ENCODE assay signal across 17 cellular contexts in genomic region chr12:132208153-132208823, GRCh38.
DNase-seq lines count a peak whose midpoint lies in the region; ATAC-seq, FAIRE-seq and TF ChIP-seq lines count a peak whose summit lies in the region.
"Had no signal": no experiment of that assay in that cellular context is flagged by ENCODE, and none has a peak within 500 bp of the region (broad histone marks: within the 10 kb centered on the region; RNA-seq: fewer than 3 reads in every experiment).

No MANE protein-coding gene starts in this region.

- CTCF ChIA-PET in HepG2 (lab: Yijun Ruan, JAX; ENCODE audit: low intra/inter-chr PET ratio, low total read pairs) (no interaction called here), K562 (lab: Yijun Ruan, JAX; ENCODE audit: low intra/inter-chr PET ratio) (no interaction called here)

- ATAC-seq in HepG2: no peak
- ATAC-seq in right lobe of liver: no peak
- no peak for ATAC-seq in K562
- ATAC-seq in stimulated activated naive B cell treated with anti-CD40 and anti-IgM and Interleukin-4, amounts not matched to agents 10 μg/mL and 1 μg/mL and 100 μg/mL, for 72 hours (replicated peaks): no peak

- DNase-seq in HepG2 (ENCODE audit: low spot score) (no peak), right lobe of liver (no peak), K562 (ENCODE audit: extremely low read depth in 1 of 4, low spot score in 3 of 4) (no peak), G401 (ENCODE audit: low spot score) (no peak), HT-29 (ENCODE audit: low spot score) (no peak)
- no peak for DNase-seq in stimulated activated naive B cell treated with anti-CD40 and anti-IgM and Interleukin-4, amounts not matched to agents 10 μg/mL and 1 μg/mL and 100 μg/mL, for 72 hours
- no peak for DNase-seq in activated CD8-positive, alpha-beta memory T cell treated with anti-CD3 and anti-CD28 coated beads, Interleukin-2, amount 50 U/mL, for 48 hours
- DNase-seq: 8988T; CD4-positive, alpha-beta memory T cell; DMS153; DMS79; GF-D8; IMR-90 had no signal

- peaks cover 22 to 46% of the 10 kb centered on the region in 2 donors for H3K27me3 Mint-ChIP-seq in stimulated activated naive B cell treated with anti-CD40 and anti-IgM and Interleukin-4, amounts not matched to agents 10 μg/mL and 1 μg/mL and 100 μg/mL, for 72 hours

- no peak for TF ChIP-seq CTCF in HepG2 (CRISPR knock-in tag; IDR thresholded peaks at IDR 0.05)
- no peak for TF ChIP-seq CTCF in right lobe of liver (IDR thresholded peaks at IDR 0.05)
- no peak for TF ChIP-seq CTCF in K562 (IDR thresholded peaks at IDR 0.05 in 2 of 3, conservative IDR thresholded peaks at IDR 0.05 in 1 of 3; ENCODE audit: insufficient read depth in 2 of 3, low read depth in 1 of 3, low read length in 3 of 3)

- H3K4me1 ChIP-seq in HepG2 (ENCODE audit: insufficient read depth, low read length): no peaks in the 10 kb centered on the region
- H3K4me1 ChIP-seq in right lobe of liver: no peaks in the 10 kb centered on the region
- peaks cover 0 to 28% of the 10 kb centered on the region in 2 experiments; a peak in 2 of 5 replicates for H3K4me1 ChIP-seq in K562 (replicated peaks in 1 of 2; ENCODE audit: control insufficient read depth in 2 of 2, insufficient read depth in 2 of 2, low read length in 2 of 2)
- H3K4me1 ChIP-seq: HAP-1 had no signal

- H3K9ac ChIP-seq in HepG2 (ENCODE audit: insufficient read depth, low read depth, low read length) (no peak overlapping the region), K562 (ENCODE audit: insufficient read depth in 1 of 2, low read depth in 2 of 2, low read length in 2 of 2) (no peak overlapping the region)
- H3K9ac ChIP-seq: BLaER1 had no signal

- H3K4me3 Mint-ChIP-seq in stimulated activated naive B cell treated with anti-CD40 and anti-IgM and Interleukin-4, amounts not matched to agents 10 μg/mL and 1 μg/mL and 100 μg/mL, for 72 hours: no peak overlapping the region
- H3K4me3 Mint-ChIP-seq: CD14-positive monocyte; CD4-positive, alpha-beta memory T cell had no signal

- peaks cover 0 to 7% of the 10 kb centered on the region in 2 donors for H3K36me3 Mint-ChIP-seq in stimulated activated naive B cell treated with anti-CD40 and anti-IgM and Interleukin-4, amounts not matched to agents 10 μg/mL and 1 μg/mL and 100 μg/mL, for 72 hours
- H3K36me3 Mint-ChIP-seq: CD14-positive monocyte; CD4-positive, alpha-beta memory T cell had no signal

- no peaks in the 10 kb centered on the region for H3K79me2 ChIP-seq in HepG2 (ENCODE audit: insufficient read depth, low read length)
- no peaks in the 10 kb centered on the region for H3K79me2 ChIP-seq in K562 (ENCODE audit: control insufficient read depth, insufficient read depth, low read length)

- no peak for TF ChIP-seq POLR2A in HepG2 (IDR thresholded peaks at IDR 0.05; ENCODE audit: insufficient read depth in 1 of 2, low read depth in 2 of 2, low read length in 2 of 2)
- no peak for TF ChIP-seq POLR2A in right lobe of liver (IDR thresholded peaks at IDR 0.05)
- TF ChIP-seq POLR2A in K562 (conservative IDR thresholded peaks at IDR 0.05): no peak

- intact Hi-C loops in HepG2 (cut with micrococcal nuclease; ENCODE audit: unreplicated experiment): no loop called here
- intact Hi-C loops in right lobe of liver (cut with DNase I): no loop called here
- intact Hi-C loops in K562 (cut with micrococcal nuclease): no loop called here

- TF ChIP-seq EP300 in HepG2 (IDR thresholded peaks at IDR 0.05; ENCODE audit: low read depth in 2 of 2, low read length in 2 of 2) (no peak), HepG2 (CRISPR knock-in tag; IDR thresholded peaks at IDR 0.05; ENCODE audit: borderline replicate concordance) (no peak), K562 (IDR thresholded peaks at IDR 0.05; ENCODE audit: low read length) (no peak)

- H3K9me1 ChIP-seq in K562 (ENCODE audit: control insufficient read depth, insufficient read depth, low read length): no peaks in the 10 kb centered on the region

- H3K4me2 ChIP-seq in HepG2 (ENCODE audit: low read depth, low read length) (no peak overlapping the region), K562 (ENCODE audit: insufficient read depth, low read length) (no peak overlapping the region)
- H3K4me2 ChIP-seq: BLaER1 had no signal

- peak overlapping the region; percentile 9 for H3K27ac Mint-ChIP-seq in stimulated activated naive B cell treated with anti-CD40 and anti-IgM and Interleukin-4, amounts not matched to agents 10 μg/mL and 1 μg/mL and 100 μg/mL, for 72 hours

- H3K27ac ChIP-seq in HepG2 (ENCODE audit: extremely low read length, insufficient read depth, low read length): no peak overlapping the region
- no peak overlapping the region for H3K27ac ChIP-seq in right lobe of liver
- H3K27ac ChIP-seq in K562 (ENCODE audit: extremely low read depth, low read depth, low read length): no peak overlapping the region
- H3K27ac ChIP-seq: BLaER1 had no signal

- H3K9me3 ChIP-seq in HepG2 (ENCODE audit: low read length) (no peaks in the 10 kb centered on the region), right lobe of liver (no peaks in the 10 kb centered on the region), K562 (replicated peaks; ENCODE audit: control insufficient read depth, insufficient read depth, low read depth, low read length) (no peaks in the 10 kb centered on the region)
- H3K9me3 ChIP-seq: BLaER1, HAP-1 had no signal

- H3K36me3 ChIP-seq in HepG2 (replicated peaks in 1 of 2; ENCODE audit: control insufficient read depth in 1 of 2, insufficient read depth in 2 of 2, low read length in 2 of 2) (no peaks in the 10 kb centered on the region), right lobe of liver (no peaks in the 10 kb centered on the region), K562 (ENCODE audit: control insufficient read depth, insufficient read depth, low read length) (no peaks in the 10 kb centered on the region)
- H3K36me3 ChIP-seq: BLaER1, HAP-1 had no signal

- in situ Hi-C loops in HepG2 (cut with HindIII; ENCODE audit: extremely low pct_ligation_motif_present, low pct_unique_long_range_greater_than_20kb): no loop called here
- in situ Hi-C loops in K562 (cut with MboI): no loop called here
- in situ Hi-C loops in G401 (cut with HindIII; ENCODE audit: low sequenced_read_pairs): no loop called here

- no peak for TF ChIP-seq RAD21 in HepG2 (CRISPR knock-in tag; IDR thresholded peaks at IDR 0.05)
- no peak for TF ChIP-seq RAD21 in K562 (CRISPR knock-in tag; conservative IDR thresholded peaks at IDR 0.05 in 1 of 2, IDR thresholded peaks at IDR 0.05 in 1 of 2)

- POLR2A ChIA-PET in HepG2 (lab: Yijun Ruan, JAX) (no interaction called here), K562 (lab: Yijun Ruan, JAX) (interaction anchor here (1.2 kb wide), 1 partner anchor 11 kb away, joined by 3 read pairs; no protein-coding TSS in a partner anchor)

- H3K4me1 Mint-ChIP-seq in stimulated activated naive B cell treated with anti-CD40 and anti-IgM and Interleukin-4, amounts not matched to agents 10 μg/mL and 1 μg/mL and 100 μg/mL, for 72 hours: peaks cover 8 to 19% of the 10 kb centered on the region in 2 donors
- H3K4me1 Mint-ChIP-seq: CD14-positive monocyte had no signal

- no peak overlapping the region for H3K4me3 ChIP-seq in HepG2 (replicated peaks in 1 of 3; ENCODE audit: insufficient read depth in 1 of 3, low read depth in 2 of 3, low read length in 3 of 3)
- H3K4me3 ChIP-seq in right lobe of liver: no peak overlapping the region
- no peak overlapping the region for H3K4me3 ChIP-seq in K562
- H3K4me3 ChIP-seq: BLaER1, HAP-1 had no signal

- H2AFZ ChIP-seq in HepG2 (ENCODE audit: low read length) (no peak overlapping the region), K562 (ENCODE audit: low read depth, low read length) (no peak overlapping the region)

- H3K9me3 Mint-ChIP-seq in stimulated activated naive B cell treated with anti-CD40 and anti-IgM and Interleukin-4, amounts not matched to agents 10 μg/mL and 1 μg/mL and 100 μg/mL, for 72 hours: peaks cover 4 to 7% of the 10 kb centered on the region in 2 donors

- BruUV-seq in HepG2 (replicated peaks; lab: Mats Ljungman, UMichigan) (no TSS peak), K562 (replicated peaks; lab: Mats Ljungman, UMichigan) (no TSS peak)

- 67% methylated on average over 3 of the region's 15 CpGs for WGBS in HepG2 (ENCODE audit: low lambda C conversion rate)
- WGBS in right lobe of liver (ENCODE audit: insufficient coverage, low coverage, low lambda C conversion rate, missing lambda C conversion rate): 97% methylated on average over 5 of the region's 15 CpGs
- 3% methylated on average over 9 of the region's 15 CpGs for WGBS in K562 (ENCODE audit: insufficient coverage, low coverage, missing lambda C conversion rate)

- peaks cover 3% of the 10 kb centered on the region; the same call in 1 of the 2 replicates for H4K20me1 ChIP-seq in HepG2 (ENCODE audit: insufficient read depth, low read length)
- H4K20me1 ChIP-seq in K562 (replicated peaks; ENCODE audit: control insufficient read depth, insufficient read depth, low read length): peaks cover 6% of the 10 kb centered on the region

- FAIRE-seq in HepG2 (lab: Jason Lieb, UNC): no peak
- FAIRE-seq in K562 (lab: Jason Lieb, UNC): no peak
- FAIRE-seq: H1 had no signal

- H3K27me3 ChIP-seq in HepG2 (ENCODE audit: control insufficient read depth in 1 of 2, insufficient read depth in 2 of 2, low read length in 2 of 2): peaks cover 19 to 76% of the 10 kb centered on the region in 2 experiments
- H3K27me3 ChIP-seq in right lobe of liver: peaks cover 0 to 4% of the 10 kb centered on the region in 2 donors
- peaks cover 42 to 83% of the 10 kb centered on the region in 2 experiments for H3K27me3 ChIP-seq in K562 (ENCODE audit: control insufficient read depth in 2 of 2, insufficient read depth in 2 of 2, low read length in 2 of 2)

TF ChIP-seq in HepG2, 621 proteins besides CTCF, POLR2A, EP300 and RAD21:
- TF ChIP-seq ZNF331 (CRISPR knock-in tag; IDR thresholded peaks at IDR 0.05) (peak; percentile 87), ZNF333 (CRISPR knock-in tag; IDR thresholded peaks at IDR 0.05; ENCODE audit: borderline replicate concordance) (peak; percentile 83), RAD51 (IDR thresholded peaks at IDR 0.05; ENCODE audit: borderline replicate concordance) (peak; percentile 56; the same call in 1 of the 2 replicates), NR1H2 (CRISPR knock-in tag; IDR thresholded peaks at IDR 0.05; ENCODE audit: borderline replicate concordance, low read depth) (no peak)
TF ChIP-seq in HepG2: peak in this region for 3.

TF ChIP-seq in K562, 482 proteins besides CTCF, POLR2A, EP300 and RAD21 (continues in another document):
- peak; percentile 29; the same call in 1 of the 2 replicates for TF ChIP-seq RAD51 (IDR thresholded peaks at IDR 0.05; ENCODE audit: borderline replicate concordance, low read depth)
- TF ChIP-seq, protein P1, sequence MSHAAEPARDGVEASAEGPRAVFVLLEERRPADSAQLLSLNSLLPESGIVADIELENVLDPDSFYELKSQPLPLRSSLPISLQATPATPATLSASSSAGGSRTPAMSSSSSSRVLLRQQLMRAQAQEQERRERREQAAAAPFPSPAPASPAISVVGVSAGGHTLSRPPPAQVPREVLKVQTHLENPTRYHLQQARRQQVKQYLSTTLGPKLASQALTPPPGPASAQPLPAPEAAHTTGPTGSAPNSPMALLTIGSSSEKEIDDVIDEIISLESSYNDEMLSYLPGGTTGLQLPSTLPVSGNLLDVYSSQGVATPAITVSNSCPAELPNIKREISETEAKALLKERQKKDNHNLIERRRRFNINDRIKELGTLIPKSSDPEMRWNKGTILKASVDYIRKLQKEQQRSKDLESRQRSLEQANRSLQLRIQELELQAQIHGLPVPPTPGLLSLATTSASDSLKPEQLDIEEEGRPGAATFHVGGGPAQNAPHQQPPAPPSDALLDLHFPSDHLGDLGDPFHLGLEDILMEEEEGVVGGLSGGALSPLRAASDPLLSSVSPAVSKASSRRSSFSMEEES (CRISPR knock-in tag; IDR thresholded peaks at IDR 0.05): peak; percentile 79
